ENCODE assay signal across 14 cellular contexts in the genomic region with DNA sequence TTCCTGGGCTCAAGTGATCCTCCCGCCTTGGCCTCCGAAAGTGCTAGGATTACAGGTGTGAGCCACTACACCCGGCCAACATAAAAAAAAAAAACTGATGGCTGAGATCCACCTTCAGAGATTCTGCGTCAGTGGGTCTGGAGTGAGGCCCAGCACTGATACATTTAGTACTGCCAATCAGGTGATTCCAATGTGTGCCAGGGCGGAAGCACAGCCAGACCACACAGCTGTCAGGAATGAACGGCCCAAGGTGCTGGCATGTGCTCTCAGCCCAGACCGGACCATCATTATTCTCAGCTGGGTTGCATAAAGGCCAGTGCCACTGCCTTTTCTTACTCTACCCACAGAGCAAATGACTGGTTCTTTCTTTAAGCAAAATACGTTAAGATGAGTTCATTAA. TPM values are rescaled to one million over a fixed set of nuclear protein-coding genes. Genes with fewer than 3 reads are reported as not detected.
DNase-seq lines count a peak whose midpoint lies in the region; ATAC-seq, FAIRE-seq and TF ChIP-seq lines count a peak whose summit lies in the region.
"Had no signal": no experiment of that assay in that cellular context is flagged by ENCODE, and none has a peak within 500 bp of the region (broad histone marks: within the 10 kb centered on the region; RNA-seq: fewer than 3 reads in every experiment).

No MANE protein-coding gene starts in this region.

- POLR2A ChIA-PET in naive thymus-derived CD8-positive, alpha-beta T cell (lab: Charles Lee) = no interaction called here

- H3K4me1 Mint-ChIP-seq in naive thymus-derived CD8-positive, alpha-beta T cell = peaks cover 5 to 8% (median 7%) of the 10 kb centered on the region in 4 donors

- H3K4me3 ChIP-seq in ectodermal cell (ENCODE audit: insufficient read depth, low read depth, low read length) (no peak overlapping the region), small intestine (ENCODE audit: low read depth in 1 of 2, low read length in 2 of 2) (no peak overlapping the region), upper lobe of left lung (no peak overlapping the region)

- H3K27me3 ChIP-seq in ectodermal cell (ENCODE audit: control insufficient read depth, insufficient read depth, low read length, poor library complexity, severe bottlenecking) = no peaks in the 10 kb centered on the region
- H3K27me3 ChIP-seq in small intestine (ENCODE audit: control insufficient read depth in 2 of 2, insufficient read depth in 2 of 2, low read length in 2 of 2) = no peaks in the 10 kb centered on the region
- H3K27me3 ChIP-seq in upper lobe of left lung = no peaks in the 10 kb centered on the region

- H3K27me3 Mint-ChIP-seq in naive thymus-derived CD8-positive, alpha-beta T cell = peaks cover 0 to 8% (median 2%) of the 10 kb centered on the region in 5 donors

- H3K27ac Mint-ChIP-seq in naive thymus-derived CD8-positive, alpha-beta T cell = no peak overlapping the region

- H3K4me1 ChIP-seq in ectodermal cell (ENCODE audit: control insufficient read depth, insufficient read depth, low read length) = peaks cover 10% of the 10 kb centered on the region
- H3K4me1 ChIP-seq in small intestine (ENCODE audit: control insufficient read depth in 2 of 2, insufficient read depth in 1 of 2, low read depth in 1 of 2, low read length in 1 of 2) = peaks cover 0 to 3% of the 10 kb centered on the region in 2 donors
- H3K4me1 ChIP-seq in upper lobe of left lung = peaks cover 0 to 5% (median 2%) of the 10 kb centered on the region in 4 donors

- H3K9me3 Mint-ChIP-seq in naive thymus-derived CD8-positive, alpha-beta T cell = no peaks in the 10 kb centered on the region
- H3K9me3 Mint-ChIP-seq: central memory CD8-positive, alpha-beta T cell had no signal

- TF ChIP-seq CTCF in upper lobe of left lung (IDR thresholded peaks at IDR 0.05) = no peak

- H3K9me3 ChIP-seq in ectodermal cell (ENCODE audit: control insufficient read depth, low read length) (no peaks in the 10 kb centered on the region), small intestine (ENCODE audit: control insufficient read depth, low read depth) (no peaks in the 10 kb centered on the region), upper lobe of left lung (no peaks in the 10 kb centered on the region)

- no peak for FAIRE-seq in small intestine (lab: Jason Lieb, UNC)
- FAIRE-seq: urothelium cell line had no signal

- H3K36me3 ChIP-seq in ectodermal cell (ENCODE audit: control insufficient read depth, insufficient read depth, low read length) (no peaks in the 10 kb centered on the region), small intestine (ENCODE audit: control insufficient read depth in 2 of 2, insufficient read depth in 2 of 2, low read length in 2 of 2) (no peaks in the 10 kb centered on the region), upper lobe of left lung (no peaks in the 10 kb centered on the region)

- H3K4me3 Mint-ChIP-seq in naive thymus-derived CD8-positive, alpha-beta T cell = no peak overlapping the region
- H3K4me3 Mint-ChIP-seq: central memory CD8-positive, alpha-beta T cell had no signal

- peak; percentile 88 for ATAC-seq in left lobe of liver
- no peak for ATAC-seq in naive thymus-derived CD8-positive, alpha-beta T cell
- no peak for ATAC-seq in upper lobe of left lung (ENCODE audit: low FRiP score in 2 of 2)

- H3K27ac ChIP-seq in ectodermal cell (ENCODE audit: insufficient read depth, low read depth, low read length, poor library complexity, severe bottlenecking) (peak overlapping the region; percentile 1), small intestine (ENCODE audit: low read depth in 1 of 2, low read length in 1 of 2) (peak overlapping the region in 1 of 2 donors; percentile 56), upper lobe of left lung (no peak overlapping the region)

- DNase-seq in NCI-H2029 (lab: John Stamatoyannopoulos, UW) = peak; percentile 65
- peak; percentile 87 for DNase-seq in left lobe of liver (ENCODE audit: low spot score)
- peak; percentile 68 for DNase-seq in small intestine
- DNase-seq in NCI-H2081 (lab: John Stamatoyannopoulos, UW) = no peak
- DNase-seq in NCI-H146 (lab: John Stamatoyannopoulos, UW) = no peak
- no peak for DNase-seq in naive thymus-derived CD8-positive, alpha-beta T cell
- DNase-seq in upper lobe of left lung = no peak
- DNase-seq: activated CD8-positive, alpha-beta memory T cell treated with anti-CD3 and anti-CD28 coated beads, Interleukin-2, amount 50 U/mL, for 48 hours; Karpas-422; T1000 had no signal

- WGBS in ectodermal cell, 2 experiments = 94 to 95% methylated on average over 8 of the region's 8 CpGs
- 23 to 72% (median 37%) methylated on average over 8 of the region's 8 CpGs for WGBS in small intestine, 3 donors
- 88 to 92% methylated on average over 7 to 8 of the region's 8 CpGs for WGBS in upper lobe of left lung, 2 donors

- TF ChIP-seq POLR2A in upper lobe of left lung (IDR thresholded peaks at IDR 0.05) = no peak

- no peak for TF ChIP-seq EP300 in upper lobe of left lung (IDR thresholded peaks at IDR 0.05)

- H3K36me3 Mint-ChIP-seq in naive thymus-derived CD8-positive, alpha-beta T cell = no peaks in the 10 kb centered on the region

RNA-seq across cellular contexts. Expression of gene BCO1, which starts 1.2 kb away (rescaled TPM):
- polyA plus RNA-seq in ectodermal cell (2013, experiment 1 of 4) = 6.6 TPM
- 12.8 TPM for polyA plus RNA-seq in ectodermal cell (2013, experiment 2 of 4)
- 6.5 TPM for polyA plus RNA-seq in ectodermal cell (2013, experiment 3 of 4)
- 8.1 TPM for polyA plus RNA-seq in ectodermal cell (2013, experiment 4 of 4)
- 0.25 TPM for total RNA-seq in left lobe of liver
- 10 to 100 TPM in 2 of 3 donors, 1 to 10 TPM in 1; 4.9 to 31.1 (median 30.8) TPM for polyA plus RNA-seq in small intestine
- not detected for total RNA-seq in naive thymus-derived CD8-positive, alpha-beta T cell
- polyA plus RNA-seq in naive thymus-derived CD8-positive, alpha-beta T cell = not detected
- under 1 TPM in 2 of 6 donors, not detected in 4; 0.17 to 0.92 TPM for total RNA-seq in upper lobe of left lung
- polyA plus RNA-seq: neural cell had no signal

Comparison
In these comparisons a context has a peak if more than half of its experiments do, and no peak if none do; other contexts are left out.
1. DNase-seq: peak in NCI-H2029 (single experiment), left lobe of liver (single experiment) and small intestine (single experiment); none in NCI-H2081 (0 of 2), NCI-H146 (single experiment), naive thymus-derived CD8-positive, alpha-beta T cell (0 of 10) and upper lobe of left lung (0 of 2).